14 cellular contexts compared by ENCODE assay signal in the genomic region with DNA sequence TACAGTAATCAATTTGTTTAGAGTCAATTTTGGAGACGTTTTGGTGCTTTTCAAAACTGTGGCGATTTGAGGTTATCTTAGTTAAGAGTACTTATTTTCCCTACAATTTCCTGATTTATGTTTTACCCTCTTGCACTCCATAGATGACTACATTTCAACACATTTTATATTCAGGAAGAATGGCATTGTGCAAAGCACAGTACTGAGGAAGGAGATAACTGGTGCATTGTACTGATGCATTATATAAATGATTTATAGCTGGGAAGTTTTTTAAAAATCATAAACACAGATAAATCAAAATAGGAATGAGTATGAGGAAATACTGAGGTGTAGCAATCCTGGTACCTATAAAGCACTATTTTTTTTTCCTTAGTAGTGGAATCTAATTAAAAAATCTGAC. TPM values are rescaled to one million over a fixed set of nuclear protein-coding genes. Genes with fewer than 3 reads are reported as not detected.
DNase-seq lines count a peak whose midpoint lies in the region; ATAC-seq and TF ChIP-seq lines count a peak whose summit lies in the region.
"Had no signal": no experiment of that assay in that cellular context is flagged by ENCODE, and none has a peak within 500 bp of the region (broad histone marks: within the 10 kb centered on the region; RNA-seq: fewer than 3 reads in every experiment).

No MANE protein-coding gene starts in this region.

- TF ChIP-seq CTCF in Loucy (conservative IDR thresholded peaks at IDR 0.05; ENCODE audit: low read length) (no peak), omental fat pad (IDR thresholded peaks at IDR 0.05) (no peak)

- H3K27me3 ChIP-seq in Loucy (ENCODE audit: insufficient read depth, low read length, poor library complexity, severe bottlenecking): no peaks in the 10 kb centered on the region
- H3K27me3 ChIP-seq: tibial artery had no signal

- no peak overlapping the region for H2AFZ ChIP-seq in Loucy (ENCODE audit: low read length)
- H2AFZ ChIP-seq: parathyroid adenoma had no signal

- H3K4me3 Mint-ChIP-seq in activated CD4-positive, alpha-beta T cell treated with anti-CD3 and anti-CD28 coated beads, Interleukin-2, amount 10 ng/mL, durations not matched to agents 24 days and 14 days: peak overlapping the region; percentile 64

- peaks cover 99% of the 10 kb centered on the region for H3K79me2 ChIP-seq in Loucy (ENCODE audit: insufficient read depth, low read length)

- peaks cover 57% of the 10 kb centered on the region for H4K20me1 ChIP-seq in Loucy (ENCODE audit: insufficient read depth, low read length, poor library complexity, severe bottlenecking)

- peaks cover 8% of the 10 kb centered on the region; the same call in 1 of the 2 replicates for H3K36me3 ChIP-seq in Loucy (ENCODE audit: insufficient read depth, low read length)

- H3K4me2 ChIP-seq in Loucy (ENCODE audit: low read depth, low read length, poor library complexity, severe bottlenecking): peak overlapping the region; percentile 93

- DNase-seq in activated CD4-positive, alpha-beta T cell treated with anti-CD3 and anti-CD28 coated beads, Interleukin-2, amount 10 ng/mL, durations not matched to agents 24 days and 14 days: no peak
- no peak for DNase-seq in activated CD4-positive, alpha-beta T cell treated with anti-CD3 and anti-CD28 coated beads, Interleukin-2, amount 50 U/mL, for 4 hours
- peak; percentile 83 for DNase-seq in amniotic epithelial cell (ENCODE audit: low read depth)
- DNase-seq in omental fat pad (ENCODE audit: low spot score): no peak
- DNase-seq in cortex of kidney (lab: John Stamatoyannopoulos, UW): no peak
- DNase-seq: DMS 273 treated with DMSO at 0.1 percent for 48 hours, midbrain, NCI-H524 treated with DMSO at 0.1 percent for 48 hours, SHP77, tibial artery had no signal

- no peak overlapping the region for H3K27ac Mint-ChIP-seq in activated CD4-positive, alpha-beta T cell treated with anti-CD3 and anti-CD28 coated beads, Interleukin-2, amount 10 ng/mL, durations not matched to agents 24 days and 14 days

- H3K9me3 ChIP-seq in Loucy (ENCODE audit: insufficient read depth, low read depth, low read length): no peaks in the 10 kb centered on the region
- H3K9me3 ChIP-seq: tibial artery had no signal

- peaks cover 49% of the 10 kb centered on the region for H3K4me1 Mint-ChIP-seq in activated CD4-positive, alpha-beta T cell treated with anti-CD3 and anti-CD28 coated beads, Interleukin-2, amount 10 ng/mL, durations not matched to agents 24 days and 14 days

- no peaks in the 10 kb centered on the region for H3K27me3 Mint-ChIP-seq in activated CD4-positive, alpha-beta T cell treated with anti-CD3 and anti-CD28 coated beads, Interleukin-2, amount 10 ng/mL, durations not matched to agents 24 days and 14 days

- intact Hi-C loops in activated CD4-positive, alpha-beta T cell treated with anti-CD3 and anti-CD28 coated beads, Interleukin-2, amount 10 ng/mL, durations not matched to agents 24 days and 14 days (cut with micrococcal nuclease): no loop called here

- peak; percentile 39 for ATAC-seq in omental fat pad (ENCODE audit: low FRiP score)
- ATAC-seq in GM18873 (IDR thresholded peaks at IDR 0.05; ENCODE audit: low FRiP score, unreplicated experiment): no peak
- ATAC-seq in HG02798 (IDR thresholded peaks at IDR 0.05; ENCODE audit: poor library complexity, unreplicated experiment): no peak

- peaks cover 69% of the 10 kb centered on the region for H3K36me3 Mint-ChIP-seq in activated CD4-positive, alpha-beta T cell treated with anti-CD3 and anti-CD28 coated beads, Interleukin-2, amount 10 ng/mL, durations not matched to agents 24 days and 14 days (ENCODE audit: low read depth)

- peak overlapping the region; percentile 92 for H3K9ac ChIP-seq in Loucy (ENCODE audit: low read depth, low read length, poor library complexity, severe bottlenecking)
- H3K9ac ChIP-seq: parathyroid adenoma had no signal

- H3F3A ChIP-seq in Loucy (ENCODE audit: low read depth): 0 out of 2 replicates have a peak, but pooled peaks cover 4% of the 10 kb centered on the region

- H3K4me3 ChIP-seq in Loucy (ENCODE audit: low read length, poor library complexity, severe bottlenecking): peak overlapping the region; percentile 81
- H3K4me3 ChIP-seq: tibial artery had no signal

- H3K4me1 ChIP-seq in Loucy (ENCODE audit: insufficient read depth, low read length, poor library complexity, severe bottlenecking): peaks cover 52% of the 10 kb centered on the region

- H3K9me3 Mint-ChIP-seq in activated CD4-positive, alpha-beta T cell treated with anti-CD3 and anti-CD28 coated beads, Interleukin-2, amount 10 ng/mL, durations not matched to agents 24 days and 14 days: no peaks in the 10 kb centered on the region

- H3K9me2 ChIP-seq in Loucy (replicated peaks; ENCODE audit: low read depth, low read length): no peaks in the 10 kb centered on the region

RNA-seq across cellular contexts. Expression of gene REL, which starts 5.6 kb away (rescaled TPM):
- total RNA-seq in activated CD4-positive, alpha-beta T cell treated with anti-CD3 and anti-CD28 coated beads, Interleukin-2, amount 10 ng/mL, durations not matched to agents 24 days and 14 days: 84.9 and 88.7 TPM in 2 replicates
- total RNA-seq in omental fat pad: 100 to 1,000 TPM in 1 of 4 donors, 10 to 100 TPM in 3; 15.5 to 128 (median 22.5) TPM
